In the genomic region with DNA sequence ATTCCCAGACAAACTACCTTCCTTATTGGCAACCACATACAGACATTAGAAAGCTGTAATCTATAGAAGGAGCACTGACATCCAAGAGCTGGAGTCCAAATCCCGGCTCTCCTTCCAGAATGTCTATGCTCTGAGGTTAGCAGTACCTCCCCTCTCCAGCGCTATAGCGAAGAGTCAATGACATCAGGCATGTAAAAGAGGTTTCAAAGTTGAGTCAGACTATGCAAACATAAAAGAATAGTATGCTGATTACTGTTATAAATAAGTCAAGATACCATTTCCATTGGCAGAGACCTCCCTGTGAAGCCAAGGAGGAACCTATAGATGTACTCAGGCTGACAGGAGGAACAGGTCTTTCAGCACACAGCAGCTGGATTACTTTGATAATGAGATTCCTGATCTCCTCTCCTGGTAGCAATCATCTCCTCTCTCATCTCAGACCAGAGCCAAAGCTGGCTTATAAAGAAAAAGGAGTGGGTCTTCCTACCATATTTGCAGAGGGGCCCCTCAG, we compare ENCODE assay signal across 21 cellular contexts.
A peak's percentile ranks its signal among the peaks of the same experiment; 100 is the strongest.
DNase-seq lines count a peak whose midpoint lies in the region; ATAC-seq and TF ChIP-seq lines count a peak whose summit lies in the region.
"Had no signal": no experiment of that assay in that cellular context is flagged by ENCODE, and none has a peak within 500 bp of the region (broad histone marks: within the 10 kb centered on the region; RNA-seq: fewer than 3 reads in every experiment).

No MANE protein-coding gene starts in this region.

- TF ChIP-seq CTCF in epithelial cell of esophagus (IDR thresholded peaks at IDR 0.05; ENCODE audit: insufficient read depth, low read depth, low read length, missing control alignments) (no peak), right lobe of liver (IDR thresholded peaks at IDR 0.05) (no peak)

- H3K4me1 Mint-ChIP-seq in activated CD4-positive, alpha-beta T cell treated with anti-CD3 and anti-CD28 coated beads for 36 hours = peaks cover 20% of the 10 kb centered on the region

- POLR2A ChIA-PET in activated CD4-positive, alpha-beta T cell treated with anti-CD3 and anti-CD28 coated beads for 36 hours (lab: Charles Lee) = no interaction called here

- CTCF ChIA-PET in activated CD4-positive, alpha-beta T cell treated with anti-CD3 and anti-CD28 coated beads for 36 hours (lab: Charles Lee) = interaction anchor here (0.6 kb wide), 2 partner anchors 36 to 469 kb away, joined by 3 to 4 read pairs; no protein-coding TSS in a partner anchor

- H3K9me3 Mint-ChIP-seq in activated CD4-positive, alpha-beta T cell treated with anti-CD3 and anti-CD28 coated beads for 36 hours (ENCODE audit: low read depth) = no peaks in the 10 kb centered on the region
- H3K9me3 Mint-ChIP-seq: H9, HFFc6 had no signal

- TF ChIP-seq POLR2A in right lobe of liver (IDR thresholded peaks at IDR 0.05) = no peak

- 100% methylated on average over 2 of the region's 3 CpGs for WGBS in right lobe of liver (ENCODE audit: insufficient coverage, low coverage, low lambda C conversion rate, missing lambda C conversion rate)

- H3K4me1 ChIP-seq in right lobe of liver = peaks cover 0 to 29% (median 9%) of the 10 kb centered on the region in 4 donors

- peaks cover 2% of the 10 kb centered on the region for H3K36me3 Mint-ChIP-seq in activated CD4-positive, alpha-beta T cell treated with anti-CD3 and anti-CD28 coated beads for 36 hours (ENCODE audit: low read depth)

- H3K4me3 Mint-ChIP-seq in activated CD4-positive, alpha-beta T cell treated with anti-CD3 and anti-CD28 coated beads for 36 hours = no peak overlapping the region
- H3K4me3 Mint-ChIP-seq: H9, HFFc6 had no signal

- no peaks in the 10 kb centered on the region for H3K9me3 ChIP-seq in right lobe of liver
- H3K9me3 ChIP-seq: BLaER1 treated with 17β-estradiol and CSF1 and Interleukin-3, amounts not matched to agents 10 nM and 100 nM had no signal

- no peaks in the 10 kb centered on the region for H3K27me3 ChIP-seq in right lobe of liver
- H3K27me3 ChIP-seq: BLaER1 treated with 17β-estradiol and CSF1 and Interleukin-3, amounts not matched to agents 10 nM and 100 nM had no signal

- peak; percentile 49 for ATAC-seq in activated CD4-positive, alpha-beta T cell treated with anti-CD3 and anti-CD28 coated beads for 36 hours
- ATAC-seq in right lobe of liver (no peak), GM18861 (IDR thresholded peaks at IDR 0.05; ENCODE audit: unreplicated experiment) (no peak)
- ATAC-seq: Panc1, SK-N-SH treated with all-trans-retinoic acid at 6 μM for 48 hours had no signal

- H3K36me3 ChIP-seq in right lobe of liver = no peaks in the 10 kb centered on the region
- H3K36me3 ChIP-seq: BLaER1 treated with 17β-estradiol and CSF1 and Interleukin-3, amounts not matched to agents 10 nM and 100 nM had no signal

- no peak overlapping the region for H3K27ac ChIP-seq in right lobe of liver
- H3K27ac ChIP-seq: BLaER1 treated with 17β-estradiol and CSF1 and Interleukin-3, amounts not matched to agents 10 nM and 100 nM; GM23248 had no signal

- no peak for DNase-seq in activated CD4-positive, alpha-beta T cell treated with anti-CD3 and anti-CD28 coated beads for 36 hours
- DNase-seq in activated CD4-positive, alpha-beta T cell treated with anti-CD3 and anti-CD28 coated beads for 1 hour = no peak
- DNase-seq in DMS53 (lab: John Stamatoyannopoulos, UW) (peak; percentile 55), NCI-H82 treated with DMSO at 0.1 percent for 48 hours (lab: John Stamatoyannopoulos, UW; ENCODE audit: unreplicated experiment) (peak; percentile 19), epithelial cell of esophagus (ENCODE audit: low read depth) (peak; percentile 27), right lobe of liver (no peak)
- no peak for DNase-seq in central memory CD4-positive, alpha-beta T cell
- DNase-seq: 8988T; DMS79; GM23248; H9; HFFc6; MM.1S; NCI-H1092; NCI-H1436; NCI-H1930; NK-92 treated with Interleukin-12 subunit alpha and Interleukin-12 subunit beta, amount 100 ng/mL, for 24 hours had no signal

- intact Hi-C loops in activated CD4-positive, alpha-beta T cell treated with anti-CD3 and anti-CD28 coated beads for 36 hours (cut with DNase I, micrococcal nuclease) = no loop called here
- intact Hi-C loops in right lobe of liver (cut with DNase I) = no loop called here

- H3K27me3 Mint-ChIP-seq in activated CD4-positive, alpha-beta T cell treated with anti-CD3 and anti-CD28 coated beads for 36 hours = no peaks in the 10 kb centered on the region

- no peak overlapping the region for H3K27ac Mint-ChIP-seq in activated CD4-positive, alpha-beta T cell treated with anti-CD3 and anti-CD28 coated beads for 36 hours
- H3K27ac Mint-ChIP-seq: HFFc6 had no signal

- H3K4me3 ChIP-seq in epithelial cell of esophagus (ENCODE audit: low read length) (no peak overlapping the region), right lobe of liver (no peak overlapping the region)
- H3K4me3 ChIP-seq: BLaER1 treated with 17β-estradiol and CSF1 and Interleukin-3, amounts not matched to agents 10 nM and 100 nM; GM23248 had no signal

Comparison
In these comparisons a context has a peak if more than half of its experiments do, and no peak if none do; other contexts are left out.
1. DNase-seq: peak in DMS53 (single experiment), NCI-H82 treated with DMSO at 0.1 percent for 48 hours (single experiment) and epithelial cell of esophagus (single experiment); none in activated CD4-positive, alpha-beta T cell treated with anti-CD3 and anti-CD28 coated beads for 36 hours (single experiment), activated CD4-positive, alpha-beta T cell treated with anti-CD3 and anti-CD28 coated beads for 1 hour (single experiment), central memory CD4-positive, alpha-beta T cell (single experiment) and right lobe of liver (0 of 3).